ENCODE assay signal across 1 cellular context in the genomic region with DNA sequence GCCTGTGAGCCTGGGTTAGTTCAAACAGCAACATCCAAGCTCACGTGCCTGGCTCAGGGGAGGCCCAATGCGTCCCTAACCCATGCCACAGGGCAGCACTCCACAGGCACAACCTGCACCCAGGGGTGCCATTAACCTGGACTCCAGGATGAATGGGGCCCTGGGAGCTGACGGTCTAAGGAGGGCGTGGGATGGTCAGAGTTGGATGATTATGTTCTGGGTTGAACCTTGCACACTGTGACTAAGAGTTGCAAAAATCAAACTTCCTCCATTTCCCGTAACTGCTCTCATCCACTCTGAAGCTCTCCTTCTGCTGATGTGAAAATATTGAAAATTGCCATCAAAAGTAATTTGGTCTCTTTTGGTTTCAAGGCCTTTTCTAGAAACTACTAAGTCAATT. TPM values are rescaled to one million over a fixed set of nuclear protein-coding genes. Genes with fewer than 3 reads are reported as not detected.
"Had no signal": no experiment of that assay in that cellular context is flagged by ENCODE, and none has a peak within 500 bp of the region (broad histone marks: within the 10 kb centered on the region; RNA-seq: fewer than 3 reads in every experiment).

No MANE protein-coding gene starts in this region.

RNA-seq across cellular contexts. Expression of gene LGALS9, which starts 7.4 kb away (rescaled TPM):
- total RNA-seq: SK-MEL-5 had no signal
